Comparison of ENCODE assay signal across 23 cellular contexts in genomic region chr20:38120625-38120988, GRCh38. TPM values are rescaled to one million over a fixed set of nuclear protein-coding genes. Genes with fewer than 3 reads are reported as not detected.
"Had no signal": no experiment of that assay in that cellular context is flagged by ENCODE, and none has a peak within 500 bp of the region (broad histone marks: within the 10 kb centered on the region; RNA-seq: fewer than 3 reads in every experiment).

No MANE protein-coding gene starts in this region.

- H3K36me3 ChIP-seq: breast epithelium, heart right ventricle, left lung, lower lobe of right lung, suprapubic skin, transverse colon, vagina had no signal

- DNase-seq: activated CD4-positive, alpha-beta T cell treated with anti-CD3 and anti-CD28 coated beads for 48 hours; activated CD8-positive, alpha-beta T cell treated with anti-CD3 and anti-CD28 coated beads for 36 hours; activated gamma-delta T cell; activated naive CD8-positive, alpha-beta T cell treated with anti-CD3 and anti-CD28 coated beads, Interleukin-2, amount 50 U/mL, for 24 hours; activated T-cell treated with anti-CD3 and anti-CD28 coated beads for 4 hours; amygdala; central memory CD4-positive, alpha-beta T cell; foreskin keratinocyte; lower lobe of right lung; mesendoderm; stimulated activated naive CD4-positive, alpha-beta T cell; SW 1271; T-helper 9 cell; transverse colon had no signal

- H3K27me3 ChIP-seq: breast epithelium, foreskin keratinocyte, heart right ventricle, left lung, suprapubic skin, transverse colon, vagina had no signal

- H3K27ac ChIP-seq: breast epithelium, foreskin keratinocyte, left lung, lower lobe of right lung, suprapubic skin, transverse colon, vagina, VCaP had no signal

- FAIRE-seq: TTC549 had no signal

- H3K9me3 ChIP-seq: breast epithelium, heart right ventricle, left lung, lower lobe of right lung, suprapubic skin, transverse colon, vagina had no signal

- ATAC-seq: activated CD8-positive, alpha-beta T cell treated with anti-CD3 and anti-CD28 coated beads for 36 hours; activated naive CD8-positive, alpha-beta T cell treated with anti-CD3 and anti-CD28 coated beads, Interleukin-2, amount 50 U/mL, for 24 hours; esophagus mucosa; foreskin keratinocyte; heart right ventricle; lower lobe of right lung; natural killer cell treated with Interleukin-12 subunit alpha and Interleukin-12 subunit beta and Interleukin-15 and Interleukin-18, amount 100 ng/mL, for 72 hours had no signal

- H3K4me3 ChIP-seq: breast epithelium, heart right ventricle, left lung, lower lobe of right lung, suprapubic skin, transverse colon, vagina had no signal

- H3K4me1 ChIP-seq: breast epithelium, suprapubic skin had no signal

RNA-seq across cellular contexts. Expression of gene TGM2, which starts 44.5 kb away (rescaled TPM):
- total RNA-seq: activated CD8-positive, alpha-beta T cell treated with anti-CD3 and anti-CD28 coated beads for 36 hours had no signal
